1 cellular context compared by ENCODE assay signal in the genomic region with DNA sequence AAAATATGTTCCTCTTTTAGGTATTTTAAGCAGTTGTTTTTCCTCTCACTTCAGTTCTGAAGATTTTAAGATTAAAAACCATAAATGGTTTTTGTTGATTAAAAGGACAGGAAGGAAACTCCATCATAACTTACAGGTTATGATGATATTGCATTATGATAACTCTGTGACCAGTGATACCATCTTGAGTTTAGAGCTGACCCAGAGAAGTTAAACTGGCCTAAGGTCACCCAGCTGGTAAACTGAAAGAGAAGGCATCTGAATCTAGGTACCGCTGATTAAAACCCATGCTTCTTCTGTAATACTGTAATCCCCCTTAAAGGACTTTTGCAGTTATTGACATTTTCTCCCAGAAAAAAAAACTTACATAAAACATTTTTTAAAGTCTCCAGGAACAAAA.
A peak's percentile ranks its signal among the peaks of the same experiment; 100 is the strongest.
TF ChIP-seq lines count a peak whose summit lies in the region.

No MANE protein-coding gene starts in this region.

TF ChIP-seq in K562, 482 proteins besides CTCF, POLR2A, EP300 and RAD21:
- TF ChIP-seq ADNP (tag; IDR thresholded peaks at IDR 0.05) (no peak), NR4A1 (CRISPR knock-in tag; IDR thresholded peaks at IDR 0.05) (no peak), NR4A1 (tag; IDR thresholded peaks at IDR 0.05) (no peak), CREM (IDR thresholded peaks at IDR 0.05; ENCODE audit: low read depth) (no peak), NFXL1 (CRISPR knock-in tag; IDR thresholded peaks at IDR 0.05) (no peak), RUNX1 (IDR thresholded peaks at IDR 0.05; ENCODE audit: low read depth) (no peak)
- TF ChIP-seq, protein P1, sequence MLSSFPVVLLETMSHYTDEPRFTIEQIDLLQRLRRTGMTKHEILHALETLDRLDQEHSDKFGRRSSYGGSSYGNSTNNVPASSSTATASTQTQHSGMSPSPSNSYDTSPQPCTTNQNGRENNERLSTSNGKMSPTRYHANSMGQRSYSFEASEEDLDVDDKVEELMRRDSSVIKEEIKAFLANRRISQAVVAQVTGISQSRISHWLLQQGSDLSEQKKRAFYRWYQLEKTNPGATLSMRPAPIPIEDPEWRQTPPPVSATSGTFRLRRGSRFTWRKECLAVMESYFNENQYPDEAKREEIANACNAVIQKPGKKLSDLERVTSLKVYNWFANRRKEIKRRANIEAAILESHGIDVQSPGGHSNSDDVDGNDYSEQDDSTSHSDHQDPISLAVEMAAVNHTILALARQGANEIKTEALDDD (IDR thresholded peaks at IDR 0.05), result peak; percentile 54
